Comparison of ENCODE assay signal across 1 cellular context in the genomic region with DNA sequence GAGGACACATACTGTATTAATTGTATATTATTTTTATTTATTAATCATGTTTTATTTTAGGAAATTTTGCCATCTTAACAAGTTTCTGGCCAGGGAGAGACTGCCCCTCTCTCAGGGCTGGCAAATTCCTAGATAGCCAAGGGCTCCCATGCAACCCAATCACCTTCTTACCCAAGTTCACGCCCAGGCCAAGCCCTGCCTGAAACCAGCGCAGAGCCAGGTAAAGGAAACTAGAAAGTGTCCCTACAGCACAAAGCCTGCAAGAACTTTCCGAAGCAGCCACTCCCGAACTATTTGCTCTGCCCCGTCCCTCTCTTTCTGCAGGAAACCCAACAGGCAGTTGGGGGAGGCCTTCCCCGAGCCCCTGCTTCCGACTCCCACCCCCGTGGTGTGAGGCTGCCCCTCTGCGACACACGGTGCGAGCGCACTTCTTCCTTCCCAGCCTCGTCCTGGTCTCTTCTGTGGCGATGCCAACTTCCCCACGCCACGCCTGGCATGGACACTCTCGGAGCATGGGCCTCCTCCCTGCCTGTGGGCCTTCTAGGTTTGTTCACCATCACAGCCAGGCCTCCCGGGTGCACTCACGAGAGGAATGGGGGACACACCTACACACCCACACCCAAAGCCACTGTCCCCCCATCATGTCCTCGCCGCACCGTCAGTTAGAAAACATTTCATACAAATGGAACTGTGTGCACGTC.
TF ChIP-seq lines count a peak whose summit lies in the region.

No MANE protein-coding gene starts in this region.

TF ChIP-seq in GM12878, 131 proteins besides CTCF, POLR2A, EP300 and RAD21:
- TF ChIP-seq CREM (IDR thresholded peaks at IDR 0.05; ENCODE audit: low read depth) (no peak), POLR2AphosphoS2 (IDR thresholded peaks at IDR 0.05; ENCODE audit: low read depth, low read length) (peak; percentile 24; the same call in 1 of the 2 replicates)
